ENCODE assay signal across 18 cellular contexts in genomic region chr5:142102980-142103379, GRCh38.
"Had no signal": no experiment of that assay in that cellular context is flagged by ENCODE, and none has a peak within 500 bp of the region (broad histone marks: within the 10 kb centered on the region; RNA-seq: fewer than 3 reads in every experiment).

No MANE protein-coding gene starts in this region.

- H3K9me3 ChIP-seq: left lung, tibial artery had no signal

- H3K36me3 Mint-ChIP-seq: mesothelial cell of epicardium; stimulated activated naive B cell treated with anti-CD40 and anti-IgM and Interleukin-4, amounts not matched to agents 10 μg/mL and 1 μg/mL and 100 μg/mL, for 72 hours had no signal

- H3K27ac Mint-ChIP-seq: endodermal cell; mesothelial cell of epicardium; stimulated activated naive B cell treated with anti-CD40 and anti-IgM and Interleukin-4, amounts not matched to agents 10 μg/mL and 1 μg/mL and 100 μg/mL, for 72 hours had no signal

- H3K9me3 Mint-ChIP-seq: endodermal cell, mesothelial cell of epicardium had no signal

- H3K4me3 Mint-ChIP-seq: endodermal cell; mesothelial cell of epicardium; stimulated activated naive B cell treated with anti-CD40 and anti-IgM and Interleukin-4, amounts not matched to agents 10 μg/mL and 1 μg/mL and 100 μg/mL, for 72 hours had no signal

- H3K27ac ChIP-seq: brain microvascular endothelial cell, epithelial cell of prostate, left lung, tibial artery, VCaP had no signal

- H3K4me3 ChIP-seq: left lung, tibial artery had no signal

- DNase-seq: activated CD4-positive, CD25-positive, alpha-beta regulatory T cell treated with anti-CD3 and anti-CD28 coated beads, Interleukin-2, amount 50 U/mL, for 72 hours; activated CD8-positive, alpha-beta memory T cell treated with anti-CD3 and anti-CD28 coated beads, Interleukin-2, amount 50 U/mL, for 4 hours; activated effector memory CD4-positive, alpha-beta T cell treated with Interleukin-2 at 50 U/mL for 16 hours; activated T-cell treated with anti-CD3 and anti-CD28 coated beads, Interleukin-2, amount 50 U/mL, for 48 hours; aorta; brain microvascular endothelial cell; central memory CD4-positive, alpha-beta T cell; endodermal cell; foreskin melanocyte; head of caudate nucleus; kidney; left lung; stimulated activated naive B cell treated with anti-CD40 and anti-IgM and Interleukin-4, amounts not matched to agents 10 μg/mL and 1 μg/mL and 100 μg/mL, for 72 hours; substantia nigra; tibial artery had no signal

- H3K36me3 ChIP-seq: brain microvascular endothelial cell, left lung, tibial artery had no signal
